8 cellular contexts compared by ENCODE assay signal in the genomic region with DNA sequence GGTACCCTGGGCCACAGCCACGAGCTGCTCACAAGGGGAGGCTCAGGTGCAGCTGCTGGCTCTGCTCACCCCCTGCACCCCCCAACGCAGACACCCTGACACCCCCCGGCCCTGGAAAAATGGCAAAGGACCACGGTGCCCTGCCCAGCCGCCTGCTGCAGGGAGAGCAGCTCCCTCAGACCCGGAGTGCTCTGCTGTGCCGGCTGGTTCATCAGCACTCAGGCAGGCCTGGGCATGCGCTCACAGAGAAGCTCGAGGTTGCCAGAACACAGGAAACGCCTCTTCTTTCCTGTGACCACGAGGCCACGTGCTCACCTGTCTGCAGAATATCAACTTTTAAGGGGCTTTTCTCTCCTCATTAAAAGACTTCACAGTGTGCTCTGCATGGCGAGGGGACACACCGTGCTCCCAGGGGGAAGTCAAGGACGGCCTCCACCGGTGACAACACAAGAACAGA. TPM values are rescaled to one million over a fixed set of nuclear protein-coding genes. Genes with fewer than 3 reads are reported as not detected.
DNase-seq lines count a peak whose midpoint lies in the region; ATAC-seq, FAIRE-seq and TF ChIP-seq lines count a peak whose summit lies in the region.

No MANE protein-coding gene starts in this region.

- H3K36me3 ChIP-seq in keratinocyte (ENCODE audit: control insufficient read depth in 2 of 2, extremely low read depth in 1 of 2, insufficient read depth in 2 of 2, low read length in 2 of 2), result peaks cover 8 to 18% of the 10 kb centered on the region in 2 experiments

- peak overlapping the region; percentile 2 for H3K27ac ChIP-seq in keratinocyte (ENCODE audit: control insufficient read depth, insufficient read depth, low read length)

- H3K9ac ChIP-seq in keratinocyte (ENCODE audit: control insufficient read depth, extremely low read depth, insufficient read depth, low read length), result no peak overlapping the region

- no peaks in the 10 kb centered on the region for H3K79me2 ChIP-seq in keratinocyte (ENCODE audit: control insufficient read depth, insufficient read depth, low read length)

- peaks cover 8% of the 10 kb centered on the region for H3K4me1 ChIP-seq in keratinocyte (ENCODE audit: control insufficient read depth, extremely low read depth, insufficient read depth, low read length)

- ATAC-seq in HG03432 (IDR thresholded peaks at IDR 0.05; ENCODE audit: unreplicated experiment), result peak; percentile 66
- ATAC-seq in GM18519 (IDR thresholded peaks at IDR 0.05; ENCODE audit: low FRiP score, unreplicated experiment), result no peak
- ATAC-seq in HG03457 (IDR thresholded peaks at IDR 0.05; ENCODE audit: unreplicated experiment), result no peak

- dilution Hi-C loops in keratinocyte (cut with MboI; ENCODE audit: extremely low pct_ligation_motif_present, low sequenced_read_pairs), result no loop called here

- peak overlapping the region in 1 of 3 experiments; percentile 39 for H3K4me3 ChIP-seq in keratinocyte (ENCODE audit: control insufficient read depth in 2 of 3, extremely low read depth in 1 of 3, insufficient read depth in 2 of 3, low read depth in 1 of 3, low read length in 3 of 3)

- peak; percentile 96 for FAIRE-seq in keratinocyte (lab: Jason Lieb, UNC)

- H3K9me1 ChIP-seq in keratinocyte (ENCODE audit: control insufficient read depth, extremely low read depth, insufficient read depth, low read length), result no peaks in the 10 kb centered on the region

- no peak overlapping the region for H2AFZ ChIP-seq in keratinocyte (ENCODE audit: control insufficient read depth, low read length)

- TF ChIP-seq CTCF in keratinocyte (optimal IDR thresholded peaks at IDR 0.05 in 1 of 3, IDR thresholded peaks at IDR 0.05 in 1 of 3, conservative IDR thresholded peaks at IDR 0.05 in 1 of 3; ENCODE audit: extremely low read depth in 1 of 3, insufficient read depth in 2 of 3, low read length in 3 of 3), result no peak

- no peaks in the 10 kb centered on the region for H4K20me1 ChIP-seq in keratinocyte (ENCODE audit: control insufficient read depth, extremely low read depth, insufficient read depth, low read length)

- peak overlapping the region; percentile 50 for H3K4me2 ChIP-seq in keratinocyte (ENCODE audit: control insufficient read depth, extremely low read depth, insufficient read depth, low read depth, low read length)

- H3K9me3 ChIP-seq in keratinocyte (ENCODE audit: control insufficient read depth, low read depth, low read length), result no peaks in the 10 kb centered on the region

- H3K27me3 ChIP-seq in keratinocyte (ENCODE audit: control insufficient read depth, extremely low read depth, insufficient read depth, low read length), result peaks cover 11% of the 10 kb centered on the region

- DNase-seq in CD1c-positive myeloid dendritic cell (ENCODE audit: extremely low spot score) (peak; percentile 16), keratinocyte (ENCODE audit: low read depth, low spot score) (no peak), ureter (ENCODE audit: low spot score) (peak; percentile 45), NAMALWA (ENCODE audit: low spot score) (no peak)
- DNase-seq in activated CD4-positive, alpha-beta T cell treated with anti-CD3 and anti-CD28 coated beads, Interleukin-2, amount 50 U/mL, for 1 hour, result peak; percentile 62

RNA-seq across cellular contexts. Expression of gene C1QTNF12, which starts 4.3 kb away (rescaled TPM):
- 0.15 to 0.46 TPM (median 0.18 TPM) in 3 replicates for polyA plus RNA-seq in keratinocyte
- not detected for polyA plus RNA-seq in keratinocyte (2011; ENCODE audit: low read depth)
- 0.14 TPM in 1 of 2 replicates, not detected in the other for polyA plus RNA-seq in keratinocyte (2011; cell fraction: cytosol; rRNA removed)
- 1.1 and 1.2 TPM in 2 replicates for polyA plus RNA-seq in keratinocyte (2011; cell fraction: nucleus; rRNA removed)
- polyA plus RNA-seq in keratinocyte (2012; ENCODE audit: low replicate concordance), result 0.26 and 1.9 TPM in 2 replicates
- polyA minus RNA-seq in keratinocyte, result not detected in 3 replicates
- not detected for polyA minus RNA-seq in keratinocyte (2011; cell fraction: cytosol; rRNA and poly(A)+ RNA removed)
- not detected in 2 replicates for polyA minus RNA-seq in keratinocyte (2011; cell fraction: nucleus; rRNA and poly(A)+ RNA removed)
- total RNA-seq in ureter, result 3.4 TPM

RNA-seq across cellular contexts. Expression of gene B3GALT6, which starts 18.8 kb away (rescaled TPM):
- polyA plus RNA-seq in keratinocyte, result 6.8 to 9.5 TPM (median 7.8 TPM) in 3 replicates
- polyA plus RNA-seq in keratinocyte (2011; ENCODE audit: low read depth), result 1.5 TPM
- polyA plus RNA-seq in keratinocyte (2011; cell fraction: cytosol; rRNA removed), result 4.8 and 9.2 TPM in 2 replicates
- 10.3 and 10.8 TPM in 2 replicates for polyA plus RNA-seq in keratinocyte (2011; cell fraction: nucleus; rRNA removed)
- 7.0 and 11.0 TPM in 2 replicates for polyA plus RNA-seq in keratinocyte (2012; ENCODE audit: low replicate concordance)
- 2.8 to 3.5 TPM (median 2.8 TPM) in 3 replicates for polyA minus RNA-seq in keratinocyte
- 9.2 TPM for polyA minus RNA-seq in keratinocyte (2011; cell fraction: cytosol; rRNA and poly(A)+ RNA removed)
- polyA minus RNA-seq in keratinocyte (2011; cell fraction: nucleus; rRNA and poly(A)+ RNA removed), result 7.2 and 7.4 TPM in 2 replicates
- 14.8 TPM for total RNA-seq in ureter

RNA-seq across cellular contexts. Expression of gene SDF4, which starts 19.1 kb away (rescaled TPM):
- polyA plus RNA-seq in keratinocyte, result 63.5 to 103 TPM (median 66.3 TPM) in 3 replicates
- 139 TPM for polyA plus RNA-seq in keratinocyte (2011; ENCODE audit: low read depth)
- 50.4 and 107 TPM in 2 replicates for polyA plus RNA-seq in keratinocyte (2011; cell fraction: cytosol; rRNA removed)
- 118 and 153 TPM in 2 replicates for polyA plus RNA-seq in keratinocyte (2011; cell fraction: nucleus; rRNA removed)
- 74.7 and 112 TPM in 2 replicates for polyA plus RNA-seq in keratinocyte (2012; ENCODE audit: low replicate concordance)
- polyA minus RNA-seq in keratinocyte, result 25.3 to 111 TPM (median 27.8 TPM) in 3 replicates
- 104 TPM for polyA minus RNA-seq in keratinocyte (2011; cell fraction: cytosol; rRNA and poly(A)+ RNA removed)
- polyA minus RNA-seq in keratinocyte (2011; cell fraction: nucleus; rRNA and poly(A)+ RNA removed), result 91.0 and 91.9 TPM in 2 replicates
- 134 TPM for total RNA-seq in ureter

RNA-seq across cellular contexts. Expression of gene UBE2J2, which starts 22.8 kb away (rescaled TPM):
- polyA plus RNA-seq in keratinocyte, result 18.2 to 37.3 TPM (median 27.0 TPM) in 3 replicates
- 56.0 TPM for polyA plus RNA-seq in keratinocyte (2011; ENCODE audit: low read depth)
- polyA plus RNA-seq in keratinocyte (2011; cell fraction: cytosol; rRNA removed), result 30.3 and 35.2 TPM in 2 replicates
- polyA plus RNA-seq in keratinocyte (2011; cell fraction: nucleus; rRNA removed), result 31.1 and 36.6 TPM in 2 replicates
- polyA plus RNA-seq in keratinocyte (2012; ENCODE audit: low replicate concordance), result 35.9 and 38.4 TPM in 2 replicates
- polyA minus RNA-seq in keratinocyte, result 4.7 to 17.3 TPM (median 10.2 TPM) in 3 replicates
- 30.3 TPM for polyA minus RNA-seq in keratinocyte (2011; cell fraction: cytosol; rRNA and poly(A)+ RNA removed)
- polyA minus RNA-seq in keratinocyte (2011; cell fraction: nucleus; rRNA and poly(A)+ RNA removed), result 13.8 and 16.6 TPM in 2 replicates
- 59.8 TPM for total RNA-seq in ureter

RNA-seq across cellular contexts. Expression of gene SCNN1D, which starts 29.4 kb away (rescaled TPM):
- polyA plus RNA-seq in keratinocyte, result 0.08 to 0.32 TPM (median 0.16 TPM) in 3 replicates
- 0.16 TPM for polyA plus RNA-seq in keratinocyte (2011; ENCODE audit: low read depth)
- polyA plus RNA-seq in keratinocyte (2011; cell fraction: cytosol; rRNA removed), result 0.04 and 0.05 TPM in 2 replicates
- polyA plus RNA-seq in keratinocyte (2011; cell fraction: nucleus; rRNA removed), result 0.94 and 1.3 TPM in 2 replicates
- 0.44 and 0.93 TPM in 2 replicates for polyA plus RNA-seq in keratinocyte (2012; ENCODE audit: low replicate concordance)
- polyA minus RNA-seq in keratinocyte, result not detected in 3 replicates
- not detected for polyA minus RNA-seq in keratinocyte (2011; cell fraction: cytosol; rRNA and poly(A)+ RNA removed)
- polyA minus RNA-seq in keratinocyte (2011; cell fraction: nucleus; rRNA and poly(A)+ RNA removed), result 0.32 and 0.39 TPM in 2 replicates
- total RNA-seq in ureter, result 6.6 TPM

Comparison
In these comparisons a context has a peak if more than half of its experiments do, and no peak if none do; other contexts are left out.
1. DNase-seq: peak in CD1c-positive myeloid dendritic cell (single experiment), activated CD4-positive, alpha-beta T cell treated with anti-CD3 and anti-CD28 coated beads, Interleukin-2, amount 50 U/mL, for 1 hour (single experiment) and ureter (single experiment); none in keratinocyte (single experiment) and NAMALWA (single experiment).